Comparison of ENCODE assay signal across 8 cellular contexts in the genomic region with DNA sequence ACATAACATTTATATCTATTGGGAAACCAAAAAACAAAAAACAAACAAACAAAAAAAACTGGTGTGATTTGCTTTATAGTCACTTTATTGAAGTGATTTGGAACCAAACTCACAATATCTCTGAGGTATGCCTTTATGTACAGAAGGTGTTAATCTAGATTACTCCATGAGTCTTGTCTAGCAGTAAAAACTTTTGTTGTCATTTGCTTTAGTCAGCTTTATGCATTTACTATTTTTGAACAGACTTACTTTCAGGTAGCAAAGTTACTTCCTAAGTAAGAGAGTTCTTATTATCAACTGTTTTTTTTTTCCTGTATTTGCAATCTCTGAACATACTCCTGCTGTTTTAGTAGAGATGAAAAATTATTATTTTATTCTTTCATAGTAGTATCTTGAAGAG.
"Had no signal": no experiment of that assay in that cellular context is flagged by ENCODE, and none has a peak within 500 bp of the region (broad histone marks: within the 10 kb centered on the region; RNA-seq: fewer than 3 reads in every experiment).

No MANE protein-coding gene starts in this region.

- H3K27ac ChIP-seq: GM23248, HL-60 had no signal

- H3K4me1 ChIP-seq: HAP-1 had no signal

- H3K4me3 ChIP-seq: GM23248, HAP-1 had no signal

- H2AFZ ChIP-seq: GM23248 had no signal

- H3K36me3 ChIP-seq: HAP-1 had no signal

- FAIRE-seq: HepG2 had no signal

- H3K9me3 ChIP-seq: HAP-1 had no signal

- ATAC-seq: HCT116, HepG2 had no signal

- DNase-seq: GM23248, GOT3, H7, HFFc6 had no signal

- H3K9ac ChIP-seq: GM23248 had no signal
